Comparison of ENCODE assay signal across 31 cellular contexts in genomic region chr11:75841739-75842138, GRCh38.
"Had no signal": no experiment of that assay in that cellular context is flagged by ENCODE, and none has a peak within 500 bp of the region (broad histone marks: within the 10 kb centered on the region; RNA-seq: fewer than 3 reads in every experiment).

No MANE protein-coding gene starts in this region.

- H3K36me3 Mint-ChIP-seq: WTC11 had no signal

- ATAC-seq: activated CD8-positive, alpha-beta T cell treated with anti-CD3 and anti-CD28 coated beads for 36 hours; activated naive CD8-positive, alpha-beta T cell treated with anti-CD3 and anti-CD28 coated beads, Interleukin-2, amount 50 U/mL, for 24 hours; activated T-cell treated with anti-CD3 and anti-CD28 coated beads, Interleukin-2, amount 50 U/mL, for 4 hours; body of pancreas; esophagus mucosa; WTC11 had no signal

- FAIRE-seq: colon, frontal cortex, TTC549 had no signal

- H3K27me3 Mint-ChIP-seq: activated CD4-positive, alpha-beta T cell treated with anti-CD3 and anti-CD28 coated beads, Interleukin-2, amount 10 ng/mL, durations not matched to agents 7 days and 5 days; activated CD8-positive, alpha-beta T cell treated with anti-CD3 and anti-CD28 coated beads for 36 hours; activated naive CD4-positive, alpha-beta T cell treated with anti-CD3 and anti-CD28 coated beads, Interleukin-2, amount 50 U/mL, for 24 hours; activated naive CD8-positive, alpha-beta T cell treated with anti-CD3 and anti-CD28 coated beads for 36 hours; activated naive CD8-positive, alpha-beta T cell treated with anti-CD3 and anti-CD28 coated beads, Interleukin-2, amount 50 U/mL, for 24 hours had no signal

- H3K27me3 ChIP-seq: adrenal gland, body of pancreas, dorsolateral prefrontal cortex had no signal

- H3K4me3 Mint-ChIP-seq: activated CD4-positive, alpha-beta T cell treated with anti-CD3 and anti-CD28 coated beads, Interleukin-2, amount 10 ng/mL, durations not matched to agents 7 days and 5 days; activated CD8-positive, alpha-beta T cell treated with anti-CD3 and anti-CD28 coated beads for 36 hours; activated naive CD4-positive, alpha-beta T cell treated with anti-CD3 and anti-CD28 coated beads for 36 hours; activated naive CD4-positive, alpha-beta T cell treated with anti-CD3 and anti-CD28 coated beads, Interleukin-2, amount 50 U/mL, for 24 hours; activated naive CD8-positive, alpha-beta T cell treated with anti-CD3 and anti-CD28 coated beads for 36 hours; activated naive CD8-positive, alpha-beta T cell treated with anti-CD3 and anti-CD28 coated beads, Interleukin-2, amount 50 U/mL, for 24 hours; activated T-cell treated with anti-CD3 and anti-CD28 coated beads, Interleukin-2, amount 50 U/mL, for 4 hours; activated T-helper 1 cell treated with anti-CD3 and anti-CD28 coated beads, Interleukin-12 subunit alpha, Interleukin-12 subunit beta, Interleukin-2, Interleukin-4 antibody, amounts not matched to agents 30 ng/mL and 10 ng/mL and 1 ng/mL, durations not matched to agents 14 hours and 24 hours and 36 hours; endodermal cell; WTC11 had no signal

- H3K4me3 ChIP-seq: adrenal gland, body of pancreas, dorsolateral prefrontal cortex had no signal

- H3K9me3 ChIP-seq: adrenal gland, body of pancreas had no signal

- H3K27ac ChIP-seq: adrenal gland, body of pancreas, dorsolateral prefrontal cortex, VCaP had no signal

- DNase-seq: activated CD4-positive, alpha-beta T cell treated with anti-CD3 and anti-CD28 coated beads for 1 hour; activated CD4-positive, alpha-beta T cell treated with anti-CD3 and anti-CD28 coated beads for 4 hours; activated CD4-positive, alpha-beta T cell treated with anti-CD3 and anti-CD28 coated beads, Interleukin-2, amount 10 ng/mL, durations not matched to agents 7 days and 5 days; activated CD4-positive, alpha-beta T cell treated with anti-CD3 and anti-CD28 coated beads, Interleukin-2, amount 50 U/mL, for 48 hours; activated CD8-positive, alpha-beta memory T cell treated with anti-CD3 and anti-CD28 coated beads for 24 hours; activated CD8-positive, alpha-beta T cell treated with anti-CD3 and anti-CD28 coated beads for 36 hours; activated effector memory CD4-positive, alpha-beta T cell treated with anti-CD3 and anti-CD28 coated beads, Interleukin-2, amount 50 U/mL, for 16 hours; activated naive CD4-positive, alpha-beta T cell treated with anti-CD3 and anti-CD28 coated beads for 36 hours; activated naive CD8-positive, alpha-beta T cell treated with anti-CD3 and anti-CD28 coated beads for 36 hours; activated naive CD8-positive, alpha-beta T cell treated with anti-CD3 and anti-CD28 coated beads, Interleukin-2, amount 50 U/mL, for 24 hours; activated T-cell treated with anti-CD3 and anti-CD28 coated beads, Interleukin-2, amount 50 U/mL, for 4 hours; amygdala; aorta; body of pancreas; caudate nucleus; dorsolateral prefrontal cortex; effector memory CD4-positive, alpha-beta T cell; endodermal cell; foreskin fibroblast; head of caudate nucleus; T-helper 2 cell had no signal

- H3K9me3 Mint-ChIP-seq: activated CD4-positive, alpha-beta T cell treated with anti-CD3 and anti-CD28 coated beads, Interleukin-2, amount 10 ng/mL, durations not matched to agents 7 days and 5 days; activated CD8-positive, alpha-beta T cell treated with anti-CD3 and anti-CD28 coated beads for 36 hours; activated naive CD4-positive, alpha-beta T cell treated with anti-CD3 and anti-CD28 coated beads for 36 hours; activated naive CD4-positive, alpha-beta T cell treated with anti-CD3 and anti-CD28 coated beads, Interleukin-2, amount 50 U/mL, for 24 hours; activated naive CD8-positive, alpha-beta T cell treated with anti-CD3 and anti-CD28 coated beads for 36 hours; activated T-cell treated with anti-CD3 and anti-CD28 coated beads, Interleukin-2, amount 50 U/mL, for 4 hours; activated T-helper 1 cell treated with anti-CD3 and anti-CD28 coated beads, Interleukin-12 subunit alpha, Interleukin-12 subunit beta, Interleukin-2, Interleukin-4 antibody, amounts not matched to agents 30 ng/mL and 10 ng/mL and 1 ng/mL, durations not matched to agents 14 hours and 24 hours and 36 hours; activated T-helper 2 cell treated with anti-CD3 and anti-CD28 coated beads, Interferon-gamma antibody, Interleukin-2, Interleukin-4, amounts not matched to agents 10 μg/mL and 5 μg/mL and 100 μg/mL, durations not matched to agents 14 hours and 24 hours and 36 hours had no signal

- H3K36me3 ChIP-seq: adrenal gland had no signal

- H3K27ac Mint-ChIP-seq: activated CD4-positive, alpha-beta T cell treated with anti-CD3 and anti-CD28 coated beads, Interleukin-2, amount 10 ng/mL, durations not matched to agents 7 days and 5 days; activated CD8-positive, alpha-beta T cell treated with anti-CD3 and anti-CD28 coated beads for 36 hours; activated naive CD4-positive, alpha-beta T cell treated with anti-CD3 and anti-CD28 coated beads for 36 hours; activated naive CD4-positive, alpha-beta T cell treated with anti-CD3 and anti-CD28 coated beads, Interleukin-2, amount 50 U/mL, for 24 hours; activated naive CD8-positive, alpha-beta T cell treated with anti-CD3 and anti-CD28 coated beads for 36 hours; activated naive CD8-positive, alpha-beta T cell treated with anti-CD3 and anti-CD28 coated beads, Interleukin-2, amount 50 U/mL, for 24 hours; activated T-helper 1 cell treated with anti-CD3 and anti-CD28 coated beads, Interleukin-12 subunit alpha, Interleukin-12 subunit beta, Interleukin-2, Interleukin-4 antibody, amounts not matched to agents 30 ng/mL and 10 ng/mL and 1 ng/mL, durations not matched to agents 14 hours and 24 hours and 36 hours; activated T-helper 2 cell treated with anti-CD3 and anti-CD28 coated beads, Interferon-gamma antibody, Interleukin-2, Interleukin-4, amounts not matched to agents 10 μg/mL and 5 μg/mL and 100 μg/mL, durations not matched to agents 14 hours and 24 hours and 36 hours; endodermal cell; WTC11 had no signal
